In the genomic region with DNA sequence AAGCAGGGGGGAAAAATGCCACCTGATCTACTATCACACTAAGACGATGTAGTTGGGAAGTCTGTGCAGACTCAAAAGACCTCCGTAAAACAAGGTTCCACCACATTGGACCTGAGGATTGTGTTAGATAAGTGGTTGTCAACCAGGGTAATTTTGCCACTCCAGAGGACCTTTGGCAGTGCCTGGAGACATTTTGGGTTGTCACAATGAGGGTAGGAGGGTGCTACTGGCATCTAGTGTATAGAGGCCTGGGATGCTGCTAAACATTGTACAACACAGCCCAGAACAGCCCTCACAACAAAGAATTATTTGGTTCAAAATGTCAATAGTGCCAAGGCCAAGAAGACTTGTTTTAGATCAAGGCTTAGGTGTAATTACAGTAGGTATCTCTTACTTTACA, we compare ENCODE assay signal across 1 cellular context.
TF ChIP-seq lines count a peak whose summit lies in the region.

No MANE protein-coding gene starts in this region.

TF ChIP-seq in SK-N-SH, 30 proteins besides CTCF, POLR2A, EP300 and RAD21 (continued from another document):
- TF ChIP-seq, protein P1, sequence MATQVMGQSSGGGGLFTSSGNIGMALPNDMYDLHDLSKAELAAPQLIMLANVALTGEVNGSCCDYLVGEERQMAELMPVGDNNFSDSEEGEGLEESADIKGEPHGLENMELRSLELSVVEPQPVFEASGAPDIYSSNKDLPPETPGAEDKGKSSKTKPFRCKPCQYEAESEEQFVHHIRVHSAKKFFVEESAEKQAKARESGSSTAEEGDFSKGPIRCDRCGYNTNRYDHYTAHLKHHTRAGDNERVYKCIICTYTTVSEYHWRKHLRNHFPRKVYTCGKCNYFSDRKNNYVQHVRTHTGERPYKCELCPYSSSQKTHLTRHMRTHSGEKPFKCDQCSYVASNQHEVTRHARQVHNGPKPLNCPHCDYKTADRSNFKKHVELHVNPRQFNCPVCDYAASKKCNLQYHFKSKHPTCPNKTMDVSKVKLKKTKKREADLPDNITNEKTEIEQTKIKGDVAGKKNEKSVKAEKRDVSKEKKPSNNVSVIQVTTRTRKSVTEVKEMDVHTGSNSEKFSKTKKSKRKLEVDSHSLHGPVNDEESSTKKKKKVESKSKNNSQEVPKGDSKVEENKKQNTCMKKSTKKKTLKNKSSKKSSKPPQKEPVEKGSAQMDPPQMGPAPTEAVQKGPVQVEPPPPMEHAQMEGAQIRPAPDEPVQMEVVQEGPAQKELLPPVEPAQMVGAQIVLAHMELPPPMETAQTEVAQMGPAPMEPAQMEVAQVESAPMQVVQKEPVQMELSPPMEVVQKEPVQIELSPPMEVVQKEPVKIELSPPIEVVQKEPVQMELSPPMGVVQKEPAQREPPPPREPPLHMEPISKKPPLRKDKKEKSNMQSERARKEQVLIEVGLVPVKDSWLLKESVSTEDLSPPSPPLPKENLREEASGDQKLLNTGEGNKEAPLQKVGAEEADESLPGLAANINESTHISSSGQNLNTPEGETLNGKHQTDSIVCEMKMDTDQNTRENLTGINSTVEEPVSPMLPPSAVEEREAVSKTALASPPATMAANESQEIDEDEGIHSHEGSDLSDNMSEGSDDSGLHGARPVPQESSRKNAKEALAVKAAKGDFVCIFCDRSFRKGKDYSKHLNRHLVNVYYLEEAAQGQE (IDR thresholded peaks at IDR 0.05; ENCODE audit: low read depth, low read length), result no peak
- TF ChIP-seq, protein P2, sequence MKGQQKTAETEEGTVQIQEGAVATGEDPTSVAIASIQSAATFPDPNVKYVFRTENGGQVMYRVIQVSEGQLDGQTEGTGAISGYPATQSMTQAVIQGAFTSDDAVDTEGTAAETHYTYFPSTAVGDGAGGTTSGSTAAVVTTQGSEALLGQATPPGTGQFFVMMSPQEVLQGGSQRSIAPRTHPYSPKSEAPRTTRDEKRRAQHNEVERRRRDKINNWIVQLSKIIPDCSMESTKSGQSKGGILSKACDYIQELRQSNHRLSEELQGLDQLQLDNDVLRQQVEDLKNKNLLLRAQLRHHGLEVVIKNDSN (IDR thresholded peaks at IDR 0.05; ENCODE audit: borderline replicate concordance, low read depth), result no peak
- TF ChIP-seq FOXM1 (IDR thresholded peaks at IDR 0.05; ENCODE audit: low read depth) (no peak), MEF2A (IDR thresholded peaks at IDR 0.05; ENCODE audit: borderline replicate concordance, low read depth) (no peak), MXI1 (IDR thresholded peaks at IDR 0.05; ENCODE audit: low read depth, low read length) (no peak), YY1 (IDR thresholded peaks at IDR 0.05; ENCODE audit: low read depth) (no peak), SMC3 (IDR thresholded peaks at IDR 0.05; ENCODE audit: low read depth, low read length) (no peak), RXRA (IDR thresholded peaks at IDR 0.05; ENCODE audit: borderline replicate concordance, low read depth) (no peak), TCF12 (IDR thresholded peaks at IDR 0.05) (no peak)
- TF ChIP-seq, protein P3, sequence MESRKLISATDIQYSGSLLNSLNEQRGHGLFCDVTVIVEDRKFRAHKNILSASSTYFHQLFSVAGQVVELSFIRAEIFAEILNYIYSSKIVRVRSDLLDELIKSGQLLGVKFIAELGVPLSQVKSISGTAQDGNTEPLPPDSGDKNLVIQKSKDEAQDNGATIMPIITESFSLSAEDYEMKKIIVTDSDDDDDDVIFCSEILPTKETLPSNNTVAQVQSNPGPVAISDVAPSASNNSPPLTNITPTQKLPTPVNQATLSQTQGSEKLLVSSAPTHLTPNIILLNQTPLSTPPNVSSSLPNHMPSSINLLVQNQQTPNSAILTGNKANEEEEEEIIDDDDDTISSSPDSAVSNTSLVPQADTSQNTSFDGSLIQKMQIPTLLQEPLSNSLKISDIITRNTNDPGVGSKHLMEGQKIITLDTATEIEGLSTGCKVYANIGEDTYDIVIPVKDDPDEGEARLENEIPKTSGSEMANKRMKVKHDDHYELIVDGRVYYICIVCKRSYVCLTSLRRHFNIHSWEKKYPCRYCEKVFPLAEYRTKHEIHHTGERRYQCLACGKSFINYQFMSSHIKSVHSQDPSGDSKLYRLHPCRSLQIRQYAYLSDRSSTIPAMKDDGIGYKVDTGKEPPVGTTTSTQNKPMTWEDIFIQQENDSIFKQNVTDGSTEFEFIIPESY (IDR thresholded peaks at IDR 0.05; ENCODE audit: borderline replicate concordance, low read depth), result no peak
- TF ChIP-seq, protein P4, sequence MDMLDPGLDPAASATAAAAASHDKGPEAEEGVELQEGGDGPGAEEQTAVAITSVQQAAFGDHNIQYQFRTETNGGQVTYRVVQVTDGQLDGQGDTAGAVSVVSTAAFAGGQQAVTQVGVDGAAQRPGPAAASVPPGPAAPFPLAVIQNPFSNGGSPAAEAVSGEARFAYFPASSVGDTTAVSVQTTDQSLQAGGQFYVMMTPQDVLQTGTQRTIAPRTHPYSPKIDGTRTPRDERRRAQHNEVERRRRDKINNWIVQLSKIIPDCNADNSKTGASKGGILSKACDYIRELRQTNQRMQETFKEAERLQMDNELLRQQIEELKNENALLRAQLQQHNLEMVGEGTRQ (IDR thresholded peaks at IDR 0.05; ENCODE audit: borderline replicate concordance, low read depth, low read length), result no peak
